Comparison of ENCODE assay signal across 2 cellular contexts in the genomic region with DNA sequence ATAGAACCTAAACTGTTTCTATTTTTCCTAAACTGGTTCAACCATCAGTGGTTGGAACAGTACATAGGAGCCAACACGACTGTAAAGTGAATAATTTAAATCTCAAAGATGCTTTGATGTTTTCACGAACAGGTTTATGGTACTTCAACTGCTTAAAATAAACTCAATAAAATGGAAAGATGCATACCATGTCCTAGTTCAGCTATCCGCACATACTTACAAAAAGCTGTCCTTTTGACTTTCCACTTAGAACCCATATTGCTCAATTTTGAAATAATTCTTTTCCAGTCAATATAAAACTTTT.
TF ChIP-seq lines count a peak whose summit lies in the region.

No MANE protein-coding gene starts in this region.

TF ChIP-seq in IMR-90, 13 proteins besides CTCF, POLR2A, EP300 and RAD21 (continued from another document):
- TF ChIP-seq CEBPB (IDR thresholded peaks at IDR 0.05; ENCODE audit: low read depth, low read length) = 0 out of 2 replicates have a peak, but pooled peaks have one; percentile 4
- no peak for TF ChIP-seq BHLHE40 (IDR thresholded peaks at IDR 0.05; ENCODE audit: low read depth, low read length)

TF ChIP-seq in neural cell, 6 proteins besides CTCF, POLR2A, EP300 and RAD21 (continued from another document):
- TF ChIP-seq, protein P1, sequence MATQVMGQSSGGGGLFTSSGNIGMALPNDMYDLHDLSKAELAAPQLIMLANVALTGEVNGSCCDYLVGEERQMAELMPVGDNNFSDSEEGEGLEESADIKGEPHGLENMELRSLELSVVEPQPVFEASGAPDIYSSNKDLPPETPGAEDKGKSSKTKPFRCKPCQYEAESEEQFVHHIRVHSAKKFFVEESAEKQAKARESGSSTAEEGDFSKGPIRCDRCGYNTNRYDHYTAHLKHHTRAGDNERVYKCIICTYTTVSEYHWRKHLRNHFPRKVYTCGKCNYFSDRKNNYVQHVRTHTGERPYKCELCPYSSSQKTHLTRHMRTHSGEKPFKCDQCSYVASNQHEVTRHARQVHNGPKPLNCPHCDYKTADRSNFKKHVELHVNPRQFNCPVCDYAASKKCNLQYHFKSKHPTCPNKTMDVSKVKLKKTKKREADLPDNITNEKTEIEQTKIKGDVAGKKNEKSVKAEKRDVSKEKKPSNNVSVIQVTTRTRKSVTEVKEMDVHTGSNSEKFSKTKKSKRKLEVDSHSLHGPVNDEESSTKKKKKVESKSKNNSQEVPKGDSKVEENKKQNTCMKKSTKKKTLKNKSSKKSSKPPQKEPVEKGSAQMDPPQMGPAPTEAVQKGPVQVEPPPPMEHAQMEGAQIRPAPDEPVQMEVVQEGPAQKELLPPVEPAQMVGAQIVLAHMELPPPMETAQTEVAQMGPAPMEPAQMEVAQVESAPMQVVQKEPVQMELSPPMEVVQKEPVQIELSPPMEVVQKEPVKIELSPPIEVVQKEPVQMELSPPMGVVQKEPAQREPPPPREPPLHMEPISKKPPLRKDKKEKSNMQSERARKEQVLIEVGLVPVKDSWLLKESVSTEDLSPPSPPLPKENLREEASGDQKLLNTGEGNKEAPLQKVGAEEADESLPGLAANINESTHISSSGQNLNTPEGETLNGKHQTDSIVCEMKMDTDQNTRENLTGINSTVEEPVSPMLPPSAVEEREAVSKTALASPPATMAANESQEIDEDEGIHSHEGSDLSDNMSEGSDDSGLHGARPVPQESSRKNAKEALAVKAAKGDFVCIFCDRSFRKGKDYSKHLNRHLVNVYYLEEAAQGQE (IDR thresholded peaks at IDR 0.05; ENCODE audit: borderline replicate concordance) = no peak
- TF ChIP-seq TAF1 (IDR thresholded peaks at IDR 0.05; ENCODE audit: low read depth) = no peak
TF ChIP-seq in neural cell: peak in this region for 0.
